Comparison of ENCODE assay signal across 1 cellular context in the genomic region with DNA sequence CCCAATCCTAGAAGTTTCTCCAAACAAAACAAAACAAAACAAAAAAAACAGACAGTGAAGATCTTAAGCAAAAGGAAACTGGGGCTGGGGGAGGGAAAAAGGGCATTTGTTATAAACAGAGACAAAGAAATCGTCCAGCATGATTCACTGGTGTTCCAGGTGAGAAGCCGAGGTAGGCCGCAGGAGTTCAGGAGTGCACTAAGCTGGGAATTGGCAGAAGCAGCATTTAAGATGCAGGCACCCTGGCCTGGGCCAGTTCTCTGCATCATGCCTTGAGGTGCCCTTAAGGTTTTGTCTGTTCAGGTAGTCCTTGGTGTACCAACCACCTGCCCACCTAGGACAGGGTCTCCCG.
TF ChIP-seq lines count a peak whose summit lies in the region.

No MANE protein-coding gene starts in this region.

TF ChIP-seq in HepG2, 621 proteins besides CTCF, POLR2A, EP300 and RAD21:
- TF ChIP-seq, protein P1, sequence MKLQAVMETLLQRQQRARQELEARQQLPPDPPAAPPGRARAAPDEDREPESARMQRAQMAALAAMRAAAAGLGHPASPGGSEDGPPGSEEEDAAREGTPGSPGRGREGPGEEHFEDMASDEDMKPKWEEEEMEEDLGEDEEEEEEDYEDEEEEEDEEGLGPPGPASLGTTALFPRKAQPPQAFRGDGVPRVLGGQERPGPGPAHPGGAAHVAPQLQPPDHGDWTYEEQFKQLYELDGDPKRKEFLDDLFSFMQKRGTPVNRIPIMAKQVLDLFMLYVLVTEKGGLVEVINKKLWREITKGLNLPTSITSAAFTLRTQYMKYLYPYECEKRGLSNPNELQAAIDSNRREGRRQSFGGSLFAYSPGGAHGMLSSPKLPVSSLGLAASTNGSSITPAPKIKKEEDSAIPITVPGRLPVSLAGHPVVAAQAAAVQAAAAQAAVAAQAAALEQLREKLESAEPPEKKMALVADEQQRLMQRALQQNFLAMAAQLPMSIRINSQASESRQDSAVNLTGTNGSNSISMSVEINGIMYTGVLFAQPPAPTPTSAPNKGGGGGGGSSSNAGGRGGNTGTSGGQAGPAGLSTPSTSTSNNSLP (IDR thresholded peaks at IDR 0.05; ENCODE audit: low read depth, low read length), result no peak
- 0 out of 2 replicates have a peak, but pooled peaks have one; percentile 0 for TF ChIP-seq SSRP1 (CRISPR knock-in tag; IDR thresholded peaks at IDR 0.05)
